Comparison of ENCODE assay signal across 1 cellular context in the genomic region with DNA sequence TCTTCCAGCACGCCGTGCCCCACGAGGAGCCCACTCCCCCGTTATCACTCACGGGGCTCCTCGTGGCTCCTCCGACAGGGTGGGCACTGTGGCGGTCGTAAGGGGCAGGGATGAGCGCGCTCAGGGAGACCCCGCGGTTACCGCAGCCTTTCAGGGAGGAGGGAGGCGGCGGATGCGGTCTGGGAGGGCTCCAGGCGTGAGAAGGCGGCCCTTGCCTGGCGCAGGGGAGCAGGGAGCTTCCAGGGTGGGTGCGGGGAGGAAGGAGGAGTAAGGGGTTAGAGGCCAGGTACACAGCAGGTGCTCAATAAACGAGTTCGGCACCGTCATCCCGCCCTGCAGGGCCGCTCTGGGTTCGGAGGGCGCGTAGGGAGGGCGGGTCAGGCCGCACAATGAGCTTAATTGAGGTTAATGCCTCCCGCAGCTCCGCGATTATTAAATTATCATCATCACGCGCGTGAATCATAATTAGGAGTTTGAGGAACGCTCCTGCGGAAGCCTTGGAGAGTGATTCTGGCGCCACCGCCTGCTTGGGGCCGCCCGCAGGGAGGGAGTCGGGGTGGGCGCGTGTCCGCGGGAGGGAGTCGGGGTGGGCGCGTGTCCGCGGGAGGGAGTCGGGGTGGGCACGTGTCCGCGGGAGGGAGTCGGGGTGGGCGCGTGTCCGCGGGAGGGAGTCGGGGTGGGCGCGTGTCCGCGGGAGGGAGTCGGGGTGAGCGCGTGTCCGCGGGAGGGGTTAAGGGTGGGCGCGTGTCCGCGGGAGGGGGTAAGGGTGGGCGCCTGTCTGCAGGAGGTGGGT.
TF ChIP-seq lines count a peak whose summit lies in the region.

No MANE protein-coding gene starts in this region.

TF ChIP-seq in WTC11, 78 proteins besides CTCF, POLR2A, EP300 and RAD21 (continued from another document):
- TF ChIP-seq ARID4B (CRISPR knock-in tag; IDR thresholded peaks at IDR 0.05; ENCODE audit: borderline replicate concordance) (no peak), ZNF512 (CRISPR knock-in tag; IDR thresholded peaks at IDR 0.05; ENCODE audit: borderline replicate concordance) (no peak), ETV6 (CRISPR knock-in tag; IDR thresholded peaks at IDR 0.05) (no peak), JUN (CRISPR knock-in tag; IDR thresholded peaks at IDR 0.05) (no peak)
TF ChIP-seq in WTC11: peak in this region for 0.
